11 cellular contexts compared by ENCODE assay signal in genomic region chr10:24425151-24425550, GRCh38.
"Had no signal": no experiment of that assay in that cellular context is flagged by ENCODE, and none has a peak within 500 bp of the region (broad histone marks: within the 10 kb centered on the region; RNA-seq: fewer than 3 reads in every experiment).

No MANE protein-coding gene starts in this region.

- H3K9me3 Mint-ChIP-seq: activated naive CD4-positive, alpha-beta T cell treated with anti-CD3 and anti-CD28 coated beads, Interleukin-2, amount 10 ng/mL, durations not matched to agents 7 days and 5 days; natural killer cell had no signal

- H3K27ac Mint-ChIP-seq: activated CD8-positive, alpha-beta T cell treated with anti-CD3 and anti-CD28 coated beads, Interleukin-2, amount 10 ng/mL, durations not matched to agents 7 days and 5 days; activated naive CD4-positive, alpha-beta T cell treated with anti-CD3 and anti-CD28 coated beads, Interleukin-2, amount 10 ng/mL, durations not matched to agents 7 days and 5 days; natural killer cell had no signal

- H3K36me3 Mint-ChIP-seq: activated naive CD4-positive, alpha-beta T cell treated with anti-CD3 and anti-CD28 coated beads, Interleukin-2, amount 10 ng/mL, durations not matched to agents 7 days and 5 days; natural killer cell had no signal

- ATAC-seq: activated CD8-positive, alpha-beta T cell treated with anti-CD3 and anti-CD28 coated beads, Interleukin-2, amount 10 ng/mL, durations not matched to agents 7 days and 5 days; mucosa of descending colon; natural killer cell; right cardiac atrium had no signal

- DNase-seq: activated CD4-positive, alpha-beta T cell treated with anti-CD3 and anti-CD28 coated beads for 4 hours; activated CD8-positive, alpha-beta T cell treated with anti-CD3 and anti-CD28 coated beads, Interleukin-2, amount 10 ng/mL, durations not matched to agents 7 days and 5 days; activated naive CD4-positive, alpha-beta T cell treated with anti-CD3 and anti-CD28 coated beads, Interleukin-2, amount 10 ng/mL, durations not matched to agents 7 days and 5 days; esophagus squamous epithelium; foreskin fibroblast; head of caudate nucleus; mucosa of descending colon; natural killer cell; right cardiac atrium; small intestine; tibial artery had no signal

- H3K4me1 Mint-ChIP-seq: activated naive CD4-positive, alpha-beta T cell treated with anti-CD3 and anti-CD28 coated beads, Interleukin-2, amount 10 ng/mL, durations not matched to agents 7 days and 5 days; natural killer cell had no signal

- H3K27me3 Mint-ChIP-seq: activated naive CD4-positive, alpha-beta T cell treated with anti-CD3 and anti-CD28 coated beads, Interleukin-2, amount 10 ng/mL, durations not matched to agents 7 days and 5 days had no signal

- H3K4me3 Mint-ChIP-seq: activated CD8-positive, alpha-beta T cell treated with anti-CD3 and anti-CD28 coated beads, Interleukin-2, amount 10 ng/mL, durations not matched to agents 7 days and 5 days; activated naive CD4-positive, alpha-beta T cell treated with anti-CD3 and anti-CD28 coated beads, Interleukin-2, amount 10 ng/mL, durations not matched to agents 7 days and 5 days; natural killer cell had no signal
